10 cellular contexts compared by ENCODE assay signal in genomic region chr3:126348308-126348920, GRCh38. TPM values are rescaled to one million over a fixed set of nuclear protein-coding genes. Genes with fewer than 3 reads are reported as not detected.
DNase-seq lines count a peak whose midpoint lies in the region; ATAC-seq, FAIRE-seq and TF ChIP-seq lines count a peak whose summit lies in the region.
"Had no signal": no experiment of that assay in that cellular context is flagged by ENCODE, and none has a peak within 500 bp of the region (broad histone marks: within the 10 kb centered on the region; RNA-seq: fewer than 3 reads in every experiment).

No MANE protein-coding gene starts in this region.

- H3K27ac ChIP-seq in heart left ventricle (peak overlapping the region in 3 of 12 donors; percentile 19 to 100 (median 63)), kidney (ENCODE audit: low read depth in 2 of 2, low read length in 2 of 2) (no peak overlapping the region)

- in situ Hi-C loops in astrocyte of the spinal cord (cut with HindIII; ENCODE audit: low sequenced_read_pairs) = no loop called here

- H3K4me1 ChIP-seq in heart left ventricle = peaks cover 0 to 99% (median 33%) of the 10 kb centered on the region in 12 donors
- H3K4me1 ChIP-seq in kidney (ENCODE audit: control insufficient read depth in 1 of 2, insufficient read depth in 1 of 2, low read depth in 1 of 2, low read length in 2 of 2) = peaks cover 7 to 9% of the 10 kb centered on the region in 2 donors

- DNase-seq in heart left ventricle (peak in 3 of 5 donors; percentile 1 to 22 (median 9)), Right ventricle myocardium superior (no peak), astrocyte of the spinal cord (ENCODE audit: low read depth, low spot score) (no peak), kidney (peak; percentile 18), AG08396 (ENCODE audit: low spot score) (no peak)
- DNase-seq: immature natural killer cell had no signal

- H3K9ac ChIP-seq in kidney (ENCODE audit: low read length in 2 of 2) = no peak overlapping the region

- ATAC-seq in heart left ventricle = no peak
- ATAC-seq in Right ventricle myocardium superior (ENCODE audit: poor library complexity) = no peak
- no peak for ATAC-seq in HG03039 (IDR thresholded peaks at IDR 0.05; ENCODE audit: unreplicated experiment)
- ATAC-seq in HG02852 (IDR thresholded peaks at IDR 0.05; ENCODE audit: unreplicated experiment) = no peak
- ATAC-seq in HG02623 (IDR thresholded peaks at IDR 0.05; ENCODE audit: unreplicated experiment) = no peak

- intact Hi-C loops in heart left ventricle (cut with DNase I) = no loop called here
- intact Hi-C loops in Right ventricle myocardium superior (cut with DNase I) = no loop called here
- intact Hi-C loops in kidney (cut with DNase I) = no loop called here

- H3K9me3 ChIP-seq in heart left ventricle (no peaks in the 10 kb centered on the region), kidney (ENCODE audit: control insufficient read depth in 1 of 2, low read length in 2 of 2) (no peaks in the 10 kb centered on the region)

- H3K27me3 ChIP-seq in heart left ventricle = no peaks in the 10 kb centered on the region

- no peak for TF ChIP-seq POLR2A in heart left ventricle (IDR thresholded peaks at IDR 0.05)

- FAIRE-seq in kidney (lab: Jason Lieb, UNC) = no peak

- TF ChIP-seq CTCF in heart left ventricle (IDR thresholded peaks at IDR 0.05) = no peak
- peak; percentile 13 for TF ChIP-seq CTCF in astrocyte of the spinal cord (IDR thresholded peaks at IDR 0.05; ENCODE audit: low read depth, low read length)
- no peak for TF ChIP-seq CTCF in kidney (IDR thresholded peaks at IDR 0.05; ENCODE audit: borderline replicate concordance, extremely low read depth, insufficient read depth)

- WGBS in heart left ventricle, 4 donors = 83 to 86% (median 84%) methylated on average over 12 of the region's 12 CpGs

- H3K4me3 ChIP-seq in heart left ventricle (no peak overlapping the region), astrocyte of the spinal cord (ENCODE audit: low read depth, low read length) (no peak overlapping the region), kidney (ENCODE audit: low read length in 2 of 2) (no peak overlapping the region)

- H3K36me3 ChIP-seq in heart left ventricle (peaks cover 0 to 42% (median 5%) of the 10 kb centered on the region in 9 donors), kidney (ENCODE audit: control insufficient read depth in 1 of 2, insufficient read depth in 2 of 2, low read length in 2 of 2) (peaks cover 11 to 57% of the 10 kb centered on the region in 2 donors)

RNA-seq across cellular contexts. Expression of gene KLF15, which starts 8.8 kb away (rescaled TPM):
- total RNA-seq in heart left ventricle (10 to 100 TPM; 10.5 to 85.8 (median 31.0) TPM), Right ventricle myocardium superior (34.0 TPM), kidney (22.9 TPM)
- polyA plus RNA-seq in heart left ventricle (10 to 100 TPM; 39.9 to 70.6 TPM), kidney (ENCODE audit: insufficient read depth, low read depth, low replicate concordance) (30.0 TPM)
- polyA plus RNA-seq: immature natural killer cell had no signal

RNA-seq across cellular contexts. Expression of gene CFAP100, which starts 46.3 kb away (rescaled TPM):
- total RNA-seq in heart left ventricle (not detected), Right ventricle myocardium superior (not detected), kidney (not detected)
- polyA plus RNA-seq in heart left ventricle (not detected), kidney (ENCODE audit: insufficient read depth, low read depth, low replicate concordance) (0.60 TPM)
- total RNA-seq: CD4-positive, alpha-beta T cell had no signal
- polyA plus RNA-seq: immature natural killer cell had no signal

Comparison
In these comparisons a context has a peak if more than half of its experiments do, and no peak if none do; other contexts are left out.
1. DNase-seq: peak in heart left ventricle (3 of 5) and kidney (single experiment); none in Right ventricle myocardium superior (single experiment), astrocyte of the spinal cord (single experiment) and AG08396 (single experiment).